9 cellular contexts compared by ENCODE assay signal in the genomic region with DNA sequence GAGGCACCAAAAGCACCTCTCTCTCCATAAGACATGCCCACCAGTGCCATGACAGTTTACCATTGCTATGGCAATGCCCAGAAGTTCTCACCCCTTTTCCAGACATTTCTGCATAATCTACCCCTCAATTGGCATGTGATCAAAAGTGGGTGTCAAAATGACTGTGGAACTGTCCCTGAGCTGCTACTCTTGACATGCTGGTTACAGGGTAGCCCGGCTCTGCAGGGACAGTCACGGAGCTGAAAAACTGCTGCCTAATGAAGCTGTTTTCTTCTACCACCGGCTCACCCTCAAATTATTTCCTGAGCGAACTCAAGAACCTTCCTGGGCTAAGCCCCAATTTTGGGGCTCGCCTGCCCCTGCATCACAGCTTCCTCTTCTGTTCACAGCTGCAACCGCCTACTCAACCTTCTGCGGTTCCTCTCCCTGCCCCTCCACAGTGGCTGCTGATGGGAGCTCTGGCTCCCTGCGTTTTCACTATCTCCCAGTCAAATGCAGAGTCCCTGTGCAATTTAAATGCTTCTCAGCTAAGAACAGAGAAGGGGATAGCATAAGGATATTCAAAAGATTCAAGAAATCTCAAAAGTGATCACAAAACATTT.
A peak's percentile ranks its signal among the peaks of the same experiment; 100 is the strongest.
DNase-seq lines count a peak whose midpoint lies in the region; ATAC-seq and TF ChIP-seq lines count a peak whose summit lies in the region.
"Had no signal": no experiment of that assay in that cellular context is flagged by ENCODE, and none has a peak within 500 bp of the region (broad histone marks: within the 10 kb centered on the region; RNA-seq: fewer than 3 reads in every experiment).

No MANE protein-coding gene starts in this region.

- ATAC-seq in GM18511 (IDR thresholded peaks at IDR 0.05; ENCODE audit: unreplicated experiment) (peak; percentile 48), T-cell (replicated peaks in 1 of 4) (peak; percentile 87 to 98 (median 91)), HG02938 (IDR thresholded peaks at IDR 0.05; ENCODE audit: unreplicated experiment) (no peak), GM21786 (IDR thresholded peaks at IDR 0.05; ENCODE audit: unreplicated experiment) (no peak), HG03439 (IDR thresholded peaks at IDR 0.05; ENCODE audit: unreplicated experiment) (no peak)
- ATAC-seq: body of pancreas had no signal

- H3K4me1 Mint-ChIP-seq in T-cell (peaks cover 50 to 65% (median 55%) of the 10 kb centered on the region in 3 donors), type B pancreatic cell (ENCODE audit: unreplicated experiment) (peaks cover 8% of the 10 kb centered on the region)
- H3K4me1 Mint-ChIP-seq in activated naive CD8-positive, alpha-beta T cell (ENCODE audit: low read depth) = peaks cover 49% of the 10 kb centered on the region

- DNase-seq in T-cell (peak; percentile 11 to 63 (median 44)), type B pancreatic cell (ENCODE audit: extremely low spot score, unreplicated experiment) (no peak)
- peak; percentile 21 to 22 for DNase-seq in stimulated activated CD4-positive, alpha-beta T cell treated with anti-CD3 and anti-CD28 coated beads, Interleukin-2, amount 100 ng/mL, for 48 hours

- no peak for TF ChIP-seq CTCF in type B pancreatic cell (conservative IDR thresholded peaks at IDR 0.05)

- H3K36me3 Mint-ChIP-seq in T-cell (no peaks in the 10 kb centered on the region), type B pancreatic cell (no peaks in the 10 kb centered on the region)
- H3K36me3 Mint-ChIP-seq in activated naive CD8-positive, alpha-beta T cell = no peaks in the 10 kb centered on the region

- POLR2A ChIA-PET in T-cell (lab: Charles Lee) = interaction anchor here (0.6 to 0.8 kb wide), 3 partner anchors 10 to 203 kb away, joined by 3 to 6 read pairs (median 5); a partner anchor contains a TSS

- H3K27ac Mint-ChIP-seq in T-cell (peak overlapping the region; percentile 82 to 87), type B pancreatic cell (no peak overlapping the region)
- peak overlapping the region; percentile 51 for H3K27ac Mint-ChIP-seq in activated naive CD8-positive, alpha-beta T cell

- CTCF ChIA-PET in T-cell (lab: Charles Lee) = interaction anchor here in 1 of 2 donors (0.7 to 1.4 kb wide), 3 partner anchors 10 to 65 kb away, joined by 3 to 7 read pairs (median 3); no protein-coding TSS in a partner anchor

- H3K4me3 Mint-ChIP-seq in T-cell (peak overlapping the region; percentile 13 to 83 (median 21)), type B pancreatic cell (no peak overlapping the region)
- peak overlapping the region; percentile 73 for H3K4me3 Mint-ChIP-seq in activated naive CD8-positive, alpha-beta T cell

- H3K27me3 Mint-ChIP-seq in T-cell (no peaks in the 10 kb centered on the region), type B pancreatic cell (peaks cover 18% of the 10 kb centered on the region)
- H3K27me3 Mint-ChIP-seq in activated naive CD8-positive, alpha-beta T cell = no peaks in the 10 kb centered on the region

- H3K9me3 Mint-ChIP-seq in T-cell (no peaks in the 10 kb centered on the region), type B pancreatic cell (no peaks in the 10 kb centered on the region)
- H3K9me3 Mint-ChIP-seq in activated naive CD8-positive, alpha-beta T cell (ENCODE audit: low read depth) = no peaks in the 10 kb centered on the region

Comparison
In these comparisons a context has a peak if more than half of its experiments do, and no peak if none do; other contexts are left out.
1. ATAC-seq: peak in GM18511 (single experiment) and T-cell (4 of 4); none in HG02938 (single experiment), GM21786 (single experiment) and HG03439 (single experiment).